ENCODE assay signal across 16 cellular contexts in the genomic region with DNA sequence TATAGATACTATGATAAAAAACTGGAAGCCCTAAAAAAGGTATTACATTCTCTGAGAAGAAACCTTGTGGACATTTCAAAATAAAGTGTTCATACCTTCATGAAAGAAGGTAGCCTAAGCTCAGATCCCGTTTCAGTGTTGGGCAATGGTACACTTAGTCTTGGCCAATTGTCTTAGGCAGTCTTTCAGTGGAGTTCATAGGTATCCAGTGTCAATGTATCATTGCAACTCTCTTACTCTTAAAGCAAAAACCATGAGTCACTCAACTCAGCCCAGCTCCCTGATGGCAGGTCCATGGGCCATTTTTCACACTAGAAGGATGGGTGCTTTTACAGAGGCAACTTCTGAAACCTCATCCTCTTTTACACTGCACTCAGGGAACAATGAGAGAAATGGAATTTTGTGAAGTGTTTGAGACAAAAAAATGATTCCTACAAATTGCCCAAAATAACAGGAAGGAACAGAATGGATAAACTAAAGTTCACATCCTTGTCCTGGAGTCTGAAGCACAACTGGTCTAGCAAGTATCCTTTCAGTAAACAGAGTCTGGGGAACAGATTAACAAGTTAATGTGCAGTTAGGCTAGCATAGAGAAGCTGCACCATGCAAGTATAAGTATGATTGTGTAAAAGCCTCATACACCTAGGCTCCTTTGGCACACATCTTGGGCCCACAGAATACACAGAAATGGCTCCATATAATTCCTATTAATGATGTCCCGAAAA.
"Had no signal": no experiment of that assay in that cellular context is flagged by ENCODE, and none has a peak within 500 bp of the region (broad histone marks: within the 10 kb centered on the region; RNA-seq: fewer than 3 reads in every experiment).

No MANE protein-coding gene starts in this region.

- H3K9me3 ChIP-seq: heart left ventricle, left ventricle myocardium inferior, stomach, thoracic aorta had no signal

- H3K36me3 ChIP-seq: heart left ventricle, left ventricle myocardium inferior, stomach, thoracic aorta had no signal

- ATAC-seq: activated CD8-positive, alpha-beta T cell treated with anti-CD3 and anti-CD28 coated beads for 36 hours; activated naive CD8-positive, alpha-beta T cell treated with anti-CD3 and anti-CD28 coated beads, Interleukin-2, amount 50 U/mL, for 24 hours; effector memory CD8-positive, alpha-beta T cell; heart left ventricle had no signal

- H3K4me1 ChIP-seq: heart left ventricle, left ventricle myocardium inferior, stomach had no signal

- H3K27ac ChIP-seq: heart left ventricle, left ventricle myocardium inferior, stomach, thoracic aorta had no signal

- DNase-seq: activated CD4-positive, alpha-beta T cell treated with anti-CD3 and anti-CD28 coated beads for 4 hours; activated CD8-positive, alpha-beta memory T cell treated with anti-CD3 and anti-CD28 coated beads, Interleukin-2, amount 50 U/mL, for 4 hours; activated CD8-positive, alpha-beta T cell treated with anti-CD3 and anti-CD28 coated beads for 36 hours; activated naive CD4-positive, alpha-beta T cell treated with Interleukin-2 at 50 U/mL for 16 hours; activated naive CD8-positive, alpha-beta T cell treated with anti-CD3 and anti-CD28 coated beads, Interleukin-2, amount 50 U/mL, for 24 hours; effector memory CD8-positive, alpha-beta T cell; erythroblast; heart left ventricle; left ventricle myocardium inferior; mesenchymal stem cell; occipital lobe; stimulated activated CD4-positive, alpha-beta T cell treated with anti-CD3 and anti-CD28 coated beads, Interleukin-4, amount 100 ng/mL, for 4 hours; stomach; T-helper 9 cell had no signal

- H3K27me3 ChIP-seq: stomach had no signal

- FAIRE-seq: keratinocyte had no signal

- H3K4me3 ChIP-seq: heart left ventricle, left ventricle myocardium inferior, stomach, thoracic aorta had no signal
